In genomic region chr6:3779574-3779849, GRCh38 we compare ENCODE assay signal across 24 cellular contexts.
"Had no signal": no experiment of that assay in that cellular context is flagged by ENCODE, and none has a peak within 500 bp of the region (broad histone marks: within the 10 kb centered on the region; RNA-seq: fewer than 3 reads in every experiment).

No MANE protein-coding gene starts in this region.

- H3K36me3 ChIP-seq: MG63, SJCRH30 had no signal

- H3K27ac ChIP-seq: HL-60, SJCRH30 had no signal

- ATAC-seq: Right ventricle myocardium inferior, SK-N-SH treated with all-trans-retinoic acid at 6 μM for 48 hours had no signal

- H3K4me1 ChIP-seq: SJCRH30 had no signal

- FAIRE-seq: HTR-8/SVneo, RCC 7860 had no signal

- H3K4me3 ChIP-seq: MG63, SJCRH30 had no signal

- H3K27me3 ChIP-seq: MG63, SJCRH30 had no signal

- DNase-seq: KBM-7, MG63, NCI-H1092, NCI-H1105 treated with DMSO at 0.1 percent for 48 hours, NCI-H1417 treated with DMSO at 0.1 percent for 48 hours, NCI-H146, NCI-H1694 treated with DMSO at 0.1 percent for 48 hours, NCI-H1930, NCI-H2081, NCI-H2107, NCI-H2227 treated with DMSO at 0.1 percent for 48 hours, NCI-H446, NCI-H510A, NCI-H524 treated with DMSO at 0.1 percent for 48 hours, NCI-H69, NCI-H774, RPMI8226, SHP77 treated with DMSO at 0.1 percent for 48 hours, SJCRH30 had no signal

- H3K9me3 ChIP-seq: MG63, SJCRH30 had no signal
